In the genomic region with DNA sequence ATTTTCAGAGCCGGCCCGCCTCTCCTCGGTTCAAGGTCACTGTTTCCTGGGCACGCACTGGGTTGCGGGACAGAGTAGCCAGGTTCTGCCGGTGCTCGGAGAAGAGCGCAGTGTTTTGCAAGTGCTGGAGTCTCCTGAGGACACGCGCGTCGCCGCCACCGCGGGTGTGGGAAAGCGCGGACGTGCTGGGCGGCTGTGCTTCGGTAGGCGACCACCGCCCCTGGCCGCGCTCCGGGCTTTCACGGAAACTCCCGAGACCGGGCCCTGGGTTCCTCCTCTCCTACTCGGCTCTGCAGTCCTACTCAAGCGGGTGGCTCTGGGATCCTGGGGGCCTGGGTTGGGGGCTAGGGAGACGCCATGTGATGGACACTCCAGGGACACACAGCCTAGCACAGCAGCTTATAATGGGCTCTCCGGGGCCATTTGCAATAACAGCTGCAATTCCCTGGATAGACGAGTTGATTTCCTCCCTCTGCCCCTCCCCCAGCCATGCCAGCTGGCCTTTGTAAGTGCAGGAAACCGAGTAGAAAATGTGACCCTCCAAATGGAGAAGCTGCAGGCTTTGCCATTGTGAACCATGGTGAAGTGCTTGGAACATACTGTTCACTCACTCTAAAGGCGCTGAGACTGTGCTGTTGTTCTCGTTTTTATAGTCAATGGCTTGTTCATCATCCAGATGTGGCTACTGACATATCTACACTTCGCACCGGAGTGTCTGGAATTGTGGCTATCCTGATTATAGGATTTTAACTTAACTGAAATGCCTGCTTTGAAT, we compare ENCODE assay signal across 1 cellular context.
TF ChIP-seq lines count a peak whose summit lies in the region.

No MANE protein-coding gene starts in this region.

TF ChIP-seq in HepG2, 621 proteins besides CTCF, POLR2A, EP300 and RAD21 (continued from another document):
- TF ChIP-seq, protein P1, sequence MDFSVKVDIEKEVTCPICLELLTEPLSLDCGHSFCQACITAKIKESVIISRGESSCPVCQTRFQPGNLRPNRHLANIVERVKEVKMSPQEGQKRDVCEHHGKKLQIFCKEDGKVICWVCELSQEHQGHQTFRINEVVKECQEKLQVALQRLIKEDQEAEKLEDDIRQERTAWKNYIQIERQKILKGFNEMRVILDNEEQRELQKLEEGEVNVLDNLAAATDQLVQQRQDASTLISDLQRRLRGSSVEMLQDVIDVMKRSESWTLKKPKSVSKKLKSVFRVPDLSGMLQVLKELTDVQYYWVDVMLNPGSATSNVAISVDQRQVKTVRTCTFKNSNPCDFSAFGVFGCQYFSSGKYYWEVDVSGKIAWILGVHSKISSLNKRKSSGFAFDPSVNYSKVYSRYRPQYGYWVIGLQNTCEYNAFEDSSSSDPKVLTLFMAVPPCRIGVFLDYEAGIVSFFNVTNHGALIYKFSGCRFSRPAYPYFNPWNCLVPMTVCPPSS (IDR thresholded peaks at IDR 0.05): no peak
- TF ChIP-seq HNF4A (CRISPR knock-in tag; IDR thresholded peaks at IDR 0.05): peak; percentile 39; the same call in 1 of the 2 replicates
- TF ChIP-seq ATF7-NPFF (CRISPR knock-in tag; IDR thresholded peaks at IDR 0.05; ENCODE audit: low read depth): 0 out of 2 replicates have a peak, but pooled peaks have one; percentile 30
- TF ChIP-seq CHD2 (IDR thresholded peaks at IDR 0.05; ENCODE audit: low read depth, low read length): no peak
- TF ChIP-seq, protein P2, sequence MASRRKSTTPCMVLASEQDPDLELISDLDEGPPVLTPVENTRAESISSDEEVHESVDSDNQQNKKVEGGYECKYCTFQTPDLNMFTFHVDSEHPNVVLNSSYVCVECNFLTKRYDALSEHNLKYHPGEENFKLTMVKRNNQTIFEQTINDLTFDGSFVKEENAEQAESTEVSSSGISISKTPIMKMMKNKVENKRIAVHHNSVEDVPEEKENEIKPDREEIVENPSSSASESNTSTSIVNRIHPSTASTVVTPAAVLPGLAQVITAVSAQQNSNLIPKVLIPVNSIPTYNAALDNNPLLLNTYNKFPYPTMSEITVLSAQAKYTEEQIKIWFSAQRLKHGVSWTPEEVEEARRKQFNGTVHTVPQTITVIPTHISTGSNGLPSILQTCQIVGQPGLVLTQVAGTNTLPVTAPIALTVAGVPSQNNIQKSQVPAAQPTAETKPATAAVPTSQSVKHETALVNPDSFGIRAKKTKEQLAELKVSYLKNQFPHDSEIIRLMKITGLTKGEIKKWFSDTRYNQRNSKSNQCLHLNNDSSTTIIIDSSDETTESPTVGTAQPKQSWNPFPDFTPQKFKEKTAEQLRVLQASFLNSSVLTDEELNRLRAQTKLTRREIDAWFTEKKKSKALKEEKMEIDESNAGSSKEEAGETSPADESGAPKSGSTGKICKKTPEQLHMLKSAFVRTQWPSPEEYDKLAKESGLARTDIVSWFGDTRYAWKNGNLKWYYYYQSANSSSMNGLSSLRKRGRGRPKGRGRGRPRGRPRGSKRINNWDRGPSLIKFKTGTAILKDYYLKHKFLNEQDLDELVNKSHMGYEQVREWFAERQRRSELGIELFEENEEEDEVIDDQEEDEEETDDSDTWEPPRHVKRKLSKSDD (CRISPR knock-in tag; IDR thresholded peaks at IDR 0.05; ENCODE audit: low read depth): 0 out of 2 replicates have a peak, but pooled peaks have one; percentile 64
- TF ChIP-seq SALL1 (CRISPR knock-in tag; IDR thresholded peaks at IDR 0.05): 0 out of 2 replicates have a peak, but pooled peaks have one; percentile 23
- TF ChIP-seq, protein P3, sequence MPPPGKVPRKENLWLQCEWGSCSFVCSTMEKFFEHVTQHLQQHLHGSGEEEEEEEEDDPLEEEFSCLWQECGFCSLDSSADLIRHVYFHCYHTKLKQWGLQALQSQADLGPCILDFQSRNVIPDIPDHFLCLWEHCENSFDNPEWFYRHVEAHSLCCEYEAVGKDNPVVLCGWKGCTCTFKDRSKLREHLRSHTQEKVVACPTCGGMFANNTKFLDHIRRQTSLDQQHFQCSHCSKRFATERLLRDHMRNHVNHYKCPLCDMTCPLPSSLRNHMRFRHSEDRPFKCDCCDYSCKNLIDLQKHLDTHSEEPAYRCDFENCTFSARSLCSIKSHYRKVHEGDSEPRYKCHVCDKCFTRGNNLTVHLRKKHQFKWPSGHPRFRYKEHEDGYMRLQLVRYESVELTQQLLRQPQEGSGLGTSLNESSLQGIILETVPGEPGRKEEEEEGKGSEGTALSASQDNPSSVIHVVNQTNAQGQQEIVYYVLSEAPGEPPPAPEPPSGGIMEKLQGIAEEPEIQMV (CRISPR knock-in tag; IDR thresholded peaks at IDR 0.05; ENCODE audit: low read depth): no peak
TF ChIP-seq in HepG2: peak in this region for 20.
